Comparison of ENCODE assay signal across 30 cellular contexts in genomic region chr9:104838958-104839357, GRCh38.
"Had no signal": no experiment of that assay in that cellular context is flagged by ENCODE, and none has a peak within 500 bp of the region (broad histone marks: within the 10 kb centered on the region; RNA-seq: fewer than 3 reads in every experiment).

No MANE protein-coding gene starts in this region.

- H3K4me3 ChIP-seq: coronary artery, dorsolateral prefrontal cortex, heart left ventricle had no signal

- H3K27me3 ChIP-seq: brain microvascular endothelial cell, dorsolateral prefrontal cortex, heart left ventricle had no signal

- H3K27ac Mint-ChIP-seq: activated CD4-positive, alpha-beta memory T cell treated with anti-CD3 and anti-CD28 coated beads, Interleukin-2, amount 10 ng/mL, durations not matched to agents 7 days and 5 days; activated CD4-positive, alpha-beta T cell treated with anti-CD3 and anti-CD28 coated beads, Interleukin-2, amount 10 ng/mL, durations not matched to agents 7 days and 5 days; activated naive CD8-positive, alpha-beta T cell; activated T-cell treated with anti-CD3 and anti-CD28 coated beads, Interleukin-2, amount 50 U/mL, for 24 hours; activated T-helper 17 cell treated with anti-CD3 and anti-CD28 coated beads, Interleukin-2, amount 50 U/mL, for 72 hours; dendritic cell treated with granulocyte-macrophage colony-stimulating factor and Interleukin-4, amounts not matched to agents 40 ng/mL and 50 ng/mL, for 4 days; endodermal cell had no signal

- H3K9me3 ChIP-seq: heart left ventricle had no signal

- H3K27ac ChIP-seq: brain microvascular endothelial cell, coronary artery, dorsolateral prefrontal cortex, heart left ventricle had no signal

- H3K4me3 Mint-ChIP-seq: activated CD4-positive, alpha-beta memory T cell treated with anti-CD3 and anti-CD28 coated beads, Interleukin-2, amount 10 ng/mL, durations not matched to agents 7 days and 5 days; activated CD4-positive, alpha-beta T cell treated with anti-CD3 and anti-CD28 coated beads, Interleukin-2, amount 10 ng/mL, durations not matched to agents 7 days and 5 days; activated naive CD8-positive, alpha-beta T cell; activated T-cell treated with anti-CD3 and anti-CD28 coated beads, Interleukin-2, amount 50 U/mL, for 24 hours; activated T-helper 17 cell treated with anti-CD3 and anti-CD28 coated beads, Interleukin-2, amount 50 U/mL, for 72 hours; central memory CD8-positive, alpha-beta T cell; dendritic cell treated with granulocyte-macrophage colony-stimulating factor and Interleukin-4, amounts not matched to agents 40 ng/mL and 50 ng/mL, for 4 days; endodermal cell had no signal

- H3K9me3 Mint-ChIP-seq: activated CD4-positive, alpha-beta memory T cell treated with anti-CD3 and anti-CD28 coated beads, Interleukin-2, amount 10 ng/mL, durations not matched to agents 7 days and 5 days; activated CD4-positive, alpha-beta T cell treated with anti-CD3 and anti-CD28 coated beads, Interleukin-2, amount 10 ng/mL, durations not matched to agents 7 days and 5 days; activated T-cell treated with anti-CD3 and anti-CD28 coated beads, Interleukin-2, amount 50 U/mL, for 24 hours; activated T-helper 17 cell treated with anti-CD3 and anti-CD28 coated beads, Interleukin-2, amount 50 U/mL, for 72 hours; central memory CD8-positive, alpha-beta T cell; dendritic cell treated with granulocyte-macrophage colony-stimulating factor and Interleukin-4, amounts not matched to agents 40 ng/mL and 50 ng/mL, for 4 days; endodermal cell had no signal

- DNase-seq: activated CD4-positive, alpha-beta memory T cell treated with anti-CD3 and anti-CD28 coated beads, Interleukin-2, amount 10 ng/mL, durations not matched to agents 7 days and 5 days; activated CD4-positive, alpha-beta T cell treated with anti-CD3 and anti-CD28 coated beads for 1 hour; activated CD4-positive, alpha-beta T cell treated with anti-CD3 and anti-CD28 coated beads for 4 hours; activated CD4-positive, alpha-beta T cell treated with anti-CD3 and anti-CD28 coated beads, Interleukin-2, amount 10 ng/mL, durations not matched to agents 7 days and 5 days; activated CD4-positive, alpha-beta T cell treated with anti-CD3 and anti-CD28 coated beads, Interleukin-2, amount 50 U/mL, for 4 hours; activated CD8-positive, alpha-beta memory T cell treated with anti-CD3 and anti-CD28 coated beads, Interleukin-2, amount 50 U/mL, for 48 hours; activated effector memory CD4-positive, alpha-beta T cell treated with Interleukin-2 at 50 U/mL for 16 hours; activated gamma-delta T cell treated with Interleukin-2 at 50 U/mL for 16 hours; activated naive CD4-positive, alpha-beta T cell treated with anti-CD3 and anti-CD28 coated beads, Interleukin-2, amount 50 U/mL, for 16 hours; activated naive CD4-positive, alpha-beta T cell treated with Interleukin-2 at 50 U/mL for 16 hours; activated T-cell treated with anti-CD3 and anti-CD28 coated beads for 4 hours; activated T-cell treated with anti-CD3 and anti-CD28 coated beads, Interleukin-2, amount 50 U/mL, for 24 hours; amniotic stem cell; anterior cingulate cortex; brain microvascular endothelial cell; dorsolateral prefrontal cortex; effector memory CD4-positive, alpha-beta T cell; endodermal cell; foreskin fibroblast; heart left ventricle; T-helper 2 cell had no signal

- FAIRE-seq: astrocyte, bronchial epithelial cell, frontal cortex had no signal

- ATAC-seq: activated T-helper 17 cell treated with anti-CD3 and anti-CD28 coated beads, Interleukin-2, amount 50 U/mL, for 72 hours; esophagus mucosa; heart left ventricle had no signal

- H3K27me3 Mint-ChIP-seq: activated CD4-positive, alpha-beta T cell treated with anti-CD3 and anti-CD28 coated beads, Interleukin-2, amount 10 ng/mL, durations not matched to agents 7 days and 5 days; activated naive CD8-positive, alpha-beta T cell; activated T-cell treated with anti-CD3 and anti-CD28 coated beads, Interleukin-2, amount 50 U/mL, for 24 hours; activated T-helper 17 cell treated with anti-CD3 and anti-CD28 coated beads, Interleukin-2, amount 50 U/mL, for 72 hours; dendritic cell treated with granulocyte-macrophage colony-stimulating factor and Interleukin-4, amounts not matched to agents 40 ng/mL and 50 ng/mL, for 4 days had no signal

- H3K4me1 Mint-ChIP-seq: central memory CD8-positive, alpha-beta T cell had no signal
